Comparison of ENCODE assay signal across 1 cellular context in genomic region chr11:13297917-13298356, GRCh38.
TF ChIP-seq lines count a peak whose summit lies in the region.

No MANE protein-coding gene starts in this region.

TF ChIP-seq in IMR-90, 13 proteins besides CTCF, POLR2A, EP300 and RAD21 (continued from another document):
- TF ChIP-seq ELK1 (IDR thresholded peaks at IDR 0.05; ENCODE audit: borderline replicate concordance, low read depth, low read length) (no peak), RCOR1 (IDR thresholded peaks at IDR 0.05; ENCODE audit: insufficient replicate concordance, low read length) (no peak), CEBPB (IDR thresholded peaks at IDR 0.05; ENCODE audit: low read depth, low read length) (peak; percentile 58), MXI1 (IDR thresholded peaks at IDR 0.05; ENCODE audit: borderline replicate concordance, low read depth, low read length) (no peak), BHLHE40 (IDR thresholded peaks at IDR 0.05; ENCODE audit: low read depth, low read length) (no peak), MAZ (IDR thresholded peaks at IDR 0.05; ENCODE audit: borderline replicate concordance, low read depth, low read length) (no peak), FOS (IDR thresholded peaks at IDR 0.05; ENCODE audit: low read depth, low read length) (no peak)
TF ChIP-seq in IMR-90: peak in this region for 1.
